In genomic region chr2:86052676-86053075, GRCh38 we compare ENCODE assay signal across 13 cellular contexts. TPM values are rescaled to one million over a fixed set of nuclear protein-coding genes. Genes with fewer than 3 reads are reported as not detected.
DNase-seq lines count a peak whose midpoint lies in the region; ATAC-seq and TF ChIP-seq lines count a peak whose summit lies in the region.
"Had no signal": no experiment of that assay in that cellular context is flagged by ENCODE, and none has a peak within 500 bp of the region (broad histone marks: within the 10 kb centered on the region; RNA-seq: fewer than 3 reads in every experiment).

No MANE protein-coding gene starts in this region.

- no peak overlapping the region for H3K23ac ChIP-seq in neuronal stem cell (ENCODE audit: low read depth, low read length, poor library complexity)

- H2BK5ac ChIP-seq in neuronal stem cell (ENCODE audit: low read length) = no peak overlapping the region

- DNase-seq in activated CD8-positive, alpha-beta memory T cell treated with anti-CD3 and anti-CD28 coated beads, Interleukin-2, amount 10 ng/mL, durations not matched to agents 7 days and 5 days = peak; percentile 34
- DNase-seq in activated CD8-positive, alpha-beta memory T cell treated with anti-CD3 and anti-CD28 coated beads for 24 hours = no peak
- DNase-seq in natural killer cell (peak; percentile 11), neuronal stem cell (ENCODE audit: low spot score) (no peak), SHP77 (lab: John Stamatoyannopoulos, UW) (no peak)
- DNase-seq in natural killer cell treated with Interleukin-12 subunit alpha and Interleukin-12 subunit beta and Interleukin-15 and Interleukin-18, amount 100 ng/mL, for 72 hours (ENCODE audit: low spot score) = no peak
- DNase-seq: DMS79 treated with DMSO at 0.1 percent for 48 hours; KBM-7; NCI-H1694 treated with DMSO at 0.1 percent for 48 hours; NK-92 treated with Interleukin-12 subunit alpha and Interleukin-12 subunit beta, amount 100 ng/mL, for 24 hours; Peyer's patch had no signal

- peaks cover 46 to 92% of the 10 kb centered on the region in 2 donors for H3K36me3 ChIP-seq in neuronal stem cell (replicated peaks in 1 of 2; ENCODE audit: control insufficient read depth in 2 of 2, insufficient read depth in 2 of 2, low read length in 2 of 2)

- H3K4me3 Mint-ChIP-seq in activated CD8-positive, alpha-beta memory T cell treated with anti-CD3 and anti-CD28 coated beads, Interleukin-2, amount 10 ng/mL, durations not matched to agents 7 days and 5 days = no peak overlapping the region
- H3K4me3 Mint-ChIP-seq in natural killer cell = no peak overlapping the region
- no peak overlapping the region for H3K4me3 Mint-ChIP-seq in natural killer cell treated with Interleukin-12 subunit alpha and Interleukin-12 subunit beta and Interleukin-15 and Interleukin-18, amount 100 ng/mL, for 72 hours
- H3K4me3 Mint-ChIP-seq: B cell had no signal

- no peak overlapping the region for H3K14ac ChIP-seq in neuronal stem cell (ENCODE audit: low read length)

- no peak overlapping the region for H3K27ac Mint-ChIP-seq in activated CD8-positive, alpha-beta memory T cell treated with anti-CD3 and anti-CD28 coated beads, Interleukin-2, amount 10 ng/mL, durations not matched to agents 7 days and 5 days
- H3K27ac Mint-ChIP-seq in natural killer cell = no peak overlapping the region
- no peak overlapping the region for H3K27ac Mint-ChIP-seq in natural killer cell treated with Interleukin-12 subunit alpha and Interleukin-12 subunit beta and Interleukin-15 and Interleukin-18, amount 100 ng/mL, for 72 hours
- H3K27ac Mint-ChIP-seq: B cell had no signal

- no peak overlapping the region for H3K4me3 ChIP-seq in neuronal stem cell (ENCODE audit: low read length in 2 of 2)
- H3K4me3 ChIP-seq: Peyer's patch had no signal

- no peak overlapping the region for H3K4me2 ChIP-seq in neuronal stem cell (ENCODE audit: insufficient read depth, low read length, poor library complexity, severe bottlenecking)

- H3K9me3 Mint-ChIP-seq in activated CD8-positive, alpha-beta memory T cell treated with anti-CD3 and anti-CD28 coated beads, Interleukin-2, amount 10 ng/mL, durations not matched to agents 7 days and 5 days (ENCODE audit: low read depth) = no peaks in the 10 kb centered on the region
- no peaks in the 10 kb centered on the region for H3K9me3 Mint-ChIP-seq in natural killer cell
- no peaks in the 10 kb centered on the region for H3K9me3 Mint-ChIP-seq in natural killer cell treated with Interleukin-12 subunit alpha and Interleukin-12 subunit beta and Interleukin-15 and Interleukin-18, amount 100 ng/mL, for 72 hours

- peak overlapping the region; percentile 26 for H4K8ac ChIP-seq in neuronal stem cell (ENCODE audit: low read depth, low read length)

- no peak overlapping the region for H2BK120ac ChIP-seq in neuronal stem cell (ENCODE audit: low read depth, low read length)

- H3K4me1 Mint-ChIP-seq in activated CD8-positive, alpha-beta memory T cell treated with anti-CD3 and anti-CD28 coated beads, Interleukin-2, amount 10 ng/mL, durations not matched to agents 7 days and 5 days = peaks cover 2% of the 10 kb centered on the region
- no peaks in the 10 kb centered on the region for H3K4me1 Mint-ChIP-seq in natural killer cell
- no peaks in the 10 kb centered on the region for H3K4me1 Mint-ChIP-seq in natural killer cell treated with Interleukin-12 subunit alpha and Interleukin-12 subunit beta and Interleukin-15 and Interleukin-18, amount 100 ng/mL, for 72 hours (ENCODE audit: low read depth in 2 of 2)
- H3K4me1 Mint-ChIP-seq: B cell had no signal

- intact Hi-C loops in natural killer cell (cut with micrococcal nuclease) = no loop called here

- no peaks in the 10 kb centered on the region for H3K27me3 ChIP-seq in neuronal stem cell (ENCODE audit: control insufficient read depth in 3 of 3, insufficient read depth in 3 of 3, low read depth in 1 of 3, low read length in 3 of 3)
- H3K27me3 ChIP-seq: Peyer's patch had no signal

- no peak overlapping the region for H3K9ac ChIP-seq in neuronal stem cell (ENCODE audit: low read depth, low read length, poor library complexity)

- H3K4ac ChIP-seq in neuronal stem cell (ENCODE audit: low read length) = no peak overlapping the region

- H3K36me3 Mint-ChIP-seq in activated CD8-positive, alpha-beta memory T cell treated with anti-CD3 and anti-CD28 coated beads, Interleukin-2, amount 10 ng/mL, durations not matched to agents 7 days and 5 days = peaks cover 41% of the 10 kb centered on the region
- no peaks in the 10 kb centered on the region for H3K36me3 Mint-ChIP-seq in natural killer cell
- H3K36me3 Mint-ChIP-seq in natural killer cell treated with Interleukin-12 subunit alpha and Interleukin-12 subunit beta and Interleukin-15 and Interleukin-18, amount 100 ng/mL, for 72 hours = peaks cover 4% of the 10 kb centered on the region

- H2AFZ ChIP-seq in neuronal stem cell (ENCODE audit: low read length) = no peak overlapping the region

- no peak for TF ChIP-seq CTCF in natural killer cell (IDR thresholded peaks at IDR 0.05)

- no CpG with 5 or more reads among the region's 16 CpGs for WGBS in neuronal stem cell (ENCODE audit: extremely low coverage in 2 of 2, insufficient read length in 2 of 2, insufficient replicate concordance in 1 of 2), 2 donors

- H2BK12ac ChIP-seq in neuronal stem cell (ENCODE audit: low read length) = no peak overlapping the region

- no peak overlapping the region for H3K27ac ChIP-seq in neuronal stem cell (replicated peaks; ENCODE audit: low read length)
- H3K27ac ChIP-seq: Peyer's patch had no signal

- no peak overlapping the region for H3K18ac ChIP-seq in neuronal stem cell (ENCODE audit: low read length)

- H3K79me1 ChIP-seq in neuronal stem cell (ENCODE audit: low read depth, low read length) = peaks cover 2% of the 10 kb centered on the region

- H3K9me3 ChIP-seq in neuronal stem cell (replicated peaks in 1 of 2; ENCODE audit: control insufficient read depth in 2 of 2, insufficient read depth in 1 of 2, low read depth in 1 of 2, low read length in 2 of 2) = no peaks in the 10 kb centered on the region
- H3K9me3 ChIP-seq: Peyer's patch had no signal

- no peaks in the 10 kb centered on the region for H3K27me3 Mint-ChIP-seq in activated CD8-positive, alpha-beta memory T cell treated with anti-CD3 and anti-CD28 coated beads, Interleukin-2, amount 10 ng/mL, durations not matched to agents 7 days and 5 days
- H3K27me3 Mint-ChIP-seq in natural killer cell (ENCODE audit: low read depth in 2 of 2) = no peaks in the 10 kb centered on the region
- H3K27me3 Mint-ChIP-seq in natural killer cell treated with Interleukin-12 subunit alpha and Interleukin-12 subunit beta and Interleukin-15 and Interleukin-18, amount 100 ng/mL, for 72 hours = no peaks in the 10 kb centered on the region
- H3K27me3 Mint-ChIP-seq: B cell had no signal

- CTCF ChIA-PET in activated CD8-positive, alpha-beta memory T cell treated with anti-CD3 and anti-CD28 coated beads, Interleukin-2, amount 10 ng/mL, durations not matched to agents 7 days and 5 days (lab: Charles Lee) = no interaction called here

- no peak overlapping the region for H4K91ac ChIP-seq in neuronal stem cell (ENCODE audit: low read depth, low read length, poor library complexity)

- no peak for ATAC-seq in activated CD8-positive, alpha-beta memory T cell treated with anti-CD3 and anti-CD28 coated beads, Interleukin-2, amount 10 ng/mL, durations not matched to agents 7 days and 5 days
- no peak for ATAC-seq in natural killer cell
- ATAC-seq in natural killer cell treated with Interleukin-12 subunit alpha and Interleukin-12 subunit beta and Interleukin-15 and Interleukin-18, amount 100 ng/mL, for 72 hours = no peak
- no peak for ATAC-seq in HG03175 (IDR thresholded peaks at IDR 0.05; ENCODE audit: unreplicated experiment)

- H3K4me1 ChIP-seq in neuronal stem cell (ENCODE audit: control insufficient read depth in 2 of 2, insufficient read depth in 1 of 2, low read depth in 1 of 2, low read length in 2 of 2) = no peaks in the 10 kb centered on the region
- H3K4me1 ChIP-seq: Peyer's patch had no signal

- no peak overlapping the region for H2AK5ac ChIP-seq in neuronal stem cell (ENCODE audit: low read depth, low read length)

- H2BK15ac ChIP-seq in neuronal stem cell (ENCODE audit: low read length) = no peak overlapping the region

RNA-seq across cellular contexts. Expression of gene POLR1A, which starts 53.0 kb away (rescaled TPM):
- total RNA-seq in activated CD8-positive, alpha-beta memory T cell treated with anti-CD3 and anti-CD28 coated beads, Interleukin-2, amount 10 ng/mL, durations not matched to agents 7 days and 5 days = 10 to 100 TPM; 38.2 to 51.2 TPM
- total RNA-seq in natural killer cell = 10 to 100 TPM; 19.7 to 26.5 (median 22.8) TPM
- 10 to 100 TPM; 51.7 to 99.2 TPM for total RNA-seq in natural killer cell treated with Interleukin-12 subunit alpha and Interleukin-12 subunit beta and Interleukin-15 and Interleukin-18, amount 100 ng/mL, for 72 hours
- polyA plus RNA-seq in neuronal stem cell (2013, experiment 1 of 2) = 4.9 TPM
- polyA plus RNA-seq in neuronal stem cell (2013, experiment 2 of 2) = 5.2 TPM

RNA-seq across cellular contexts. Expression of gene PTCD3, which starts 53.4 kb away (rescaled TPM):
- total RNA-seq in activated CD8-positive, alpha-beta memory T cell treated with anti-CD3 and anti-CD28 coated beads, Interleukin-2, amount 10 ng/mL, durations not matched to agents 7 days and 5 days = 100 to 1,000 TPM; 164 to 172 TPM
- 100 to 1,000 TPM; 115 to 146 (median 128) TPM for total RNA-seq in natural killer cell
- 100 to 1,000 TPM; 101 to 169 TPM for total RNA-seq in natural killer cell treated with Interleukin-12 subunit alpha and Interleukin-12 subunit beta and Interleukin-15 and Interleukin-18, amount 100 ng/mL, for 72 hours
- polyA plus RNA-seq in neuronal stem cell (2013, experiment 1 of 2) = 79.1 TPM
- 78.1 TPM for polyA plus RNA-seq in neuronal stem cell (2013, experiment 2 of 2)

Comparison
In these comparisons a context has a peak if more than half of its experiments do, and no peak if none do; other contexts are left out.
1. DNase-seq: peak in activated CD8-positive, alpha-beta memory T cell treated with anti-CD3 and anti-CD28 coated beads, Interleukin-2, amount 10 ng/mL, durations not matched to agents 7 days and 5 days (single experiment) and natural killer cell (single experiment); none in activated CD8-positive, alpha-beta memory T cell treated with anti-CD3 and anti-CD28 coated beads for 24 hours (single experiment), natural killer cell treated with Interleukin-12 subunit alpha and Interleukin-12 subunit beta and Interleukin-15 and Interleukin-18, amount 100 ng/mL, for 72 hours (single experiment), neuronal stem cell (single experiment) and SHP77 (0 of 2).